ENCODE assay signal across 1 cellular context in the genomic region with DNA sequence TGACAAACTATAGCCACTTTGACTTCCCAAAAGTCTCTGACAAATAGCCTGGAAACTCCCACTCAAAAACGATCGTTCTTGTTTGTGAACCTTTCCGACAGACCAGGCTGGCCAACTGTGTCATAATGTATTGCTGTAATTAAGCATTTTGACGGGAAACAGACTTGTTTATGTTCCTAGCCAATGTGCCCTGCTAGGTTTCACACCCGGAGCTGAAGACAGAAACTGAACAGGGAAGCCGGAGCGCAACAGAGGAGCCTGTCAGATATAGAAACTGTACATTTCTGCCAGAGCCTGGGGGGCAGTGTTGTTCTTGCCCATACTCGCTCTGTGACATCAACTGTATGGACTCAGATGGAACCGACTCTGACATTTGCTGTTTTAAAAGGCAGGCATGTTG.
TF ChIP-seq lines count a peak whose summit lies in the region.

No MANE protein-coding gene starts in this region.

TF ChIP-seq in GM23338, 12 proteins besides CTCF, POLR2A, EP300 and RAD21 (continued from another document):
- TF ChIP-seq, protein P1, sequence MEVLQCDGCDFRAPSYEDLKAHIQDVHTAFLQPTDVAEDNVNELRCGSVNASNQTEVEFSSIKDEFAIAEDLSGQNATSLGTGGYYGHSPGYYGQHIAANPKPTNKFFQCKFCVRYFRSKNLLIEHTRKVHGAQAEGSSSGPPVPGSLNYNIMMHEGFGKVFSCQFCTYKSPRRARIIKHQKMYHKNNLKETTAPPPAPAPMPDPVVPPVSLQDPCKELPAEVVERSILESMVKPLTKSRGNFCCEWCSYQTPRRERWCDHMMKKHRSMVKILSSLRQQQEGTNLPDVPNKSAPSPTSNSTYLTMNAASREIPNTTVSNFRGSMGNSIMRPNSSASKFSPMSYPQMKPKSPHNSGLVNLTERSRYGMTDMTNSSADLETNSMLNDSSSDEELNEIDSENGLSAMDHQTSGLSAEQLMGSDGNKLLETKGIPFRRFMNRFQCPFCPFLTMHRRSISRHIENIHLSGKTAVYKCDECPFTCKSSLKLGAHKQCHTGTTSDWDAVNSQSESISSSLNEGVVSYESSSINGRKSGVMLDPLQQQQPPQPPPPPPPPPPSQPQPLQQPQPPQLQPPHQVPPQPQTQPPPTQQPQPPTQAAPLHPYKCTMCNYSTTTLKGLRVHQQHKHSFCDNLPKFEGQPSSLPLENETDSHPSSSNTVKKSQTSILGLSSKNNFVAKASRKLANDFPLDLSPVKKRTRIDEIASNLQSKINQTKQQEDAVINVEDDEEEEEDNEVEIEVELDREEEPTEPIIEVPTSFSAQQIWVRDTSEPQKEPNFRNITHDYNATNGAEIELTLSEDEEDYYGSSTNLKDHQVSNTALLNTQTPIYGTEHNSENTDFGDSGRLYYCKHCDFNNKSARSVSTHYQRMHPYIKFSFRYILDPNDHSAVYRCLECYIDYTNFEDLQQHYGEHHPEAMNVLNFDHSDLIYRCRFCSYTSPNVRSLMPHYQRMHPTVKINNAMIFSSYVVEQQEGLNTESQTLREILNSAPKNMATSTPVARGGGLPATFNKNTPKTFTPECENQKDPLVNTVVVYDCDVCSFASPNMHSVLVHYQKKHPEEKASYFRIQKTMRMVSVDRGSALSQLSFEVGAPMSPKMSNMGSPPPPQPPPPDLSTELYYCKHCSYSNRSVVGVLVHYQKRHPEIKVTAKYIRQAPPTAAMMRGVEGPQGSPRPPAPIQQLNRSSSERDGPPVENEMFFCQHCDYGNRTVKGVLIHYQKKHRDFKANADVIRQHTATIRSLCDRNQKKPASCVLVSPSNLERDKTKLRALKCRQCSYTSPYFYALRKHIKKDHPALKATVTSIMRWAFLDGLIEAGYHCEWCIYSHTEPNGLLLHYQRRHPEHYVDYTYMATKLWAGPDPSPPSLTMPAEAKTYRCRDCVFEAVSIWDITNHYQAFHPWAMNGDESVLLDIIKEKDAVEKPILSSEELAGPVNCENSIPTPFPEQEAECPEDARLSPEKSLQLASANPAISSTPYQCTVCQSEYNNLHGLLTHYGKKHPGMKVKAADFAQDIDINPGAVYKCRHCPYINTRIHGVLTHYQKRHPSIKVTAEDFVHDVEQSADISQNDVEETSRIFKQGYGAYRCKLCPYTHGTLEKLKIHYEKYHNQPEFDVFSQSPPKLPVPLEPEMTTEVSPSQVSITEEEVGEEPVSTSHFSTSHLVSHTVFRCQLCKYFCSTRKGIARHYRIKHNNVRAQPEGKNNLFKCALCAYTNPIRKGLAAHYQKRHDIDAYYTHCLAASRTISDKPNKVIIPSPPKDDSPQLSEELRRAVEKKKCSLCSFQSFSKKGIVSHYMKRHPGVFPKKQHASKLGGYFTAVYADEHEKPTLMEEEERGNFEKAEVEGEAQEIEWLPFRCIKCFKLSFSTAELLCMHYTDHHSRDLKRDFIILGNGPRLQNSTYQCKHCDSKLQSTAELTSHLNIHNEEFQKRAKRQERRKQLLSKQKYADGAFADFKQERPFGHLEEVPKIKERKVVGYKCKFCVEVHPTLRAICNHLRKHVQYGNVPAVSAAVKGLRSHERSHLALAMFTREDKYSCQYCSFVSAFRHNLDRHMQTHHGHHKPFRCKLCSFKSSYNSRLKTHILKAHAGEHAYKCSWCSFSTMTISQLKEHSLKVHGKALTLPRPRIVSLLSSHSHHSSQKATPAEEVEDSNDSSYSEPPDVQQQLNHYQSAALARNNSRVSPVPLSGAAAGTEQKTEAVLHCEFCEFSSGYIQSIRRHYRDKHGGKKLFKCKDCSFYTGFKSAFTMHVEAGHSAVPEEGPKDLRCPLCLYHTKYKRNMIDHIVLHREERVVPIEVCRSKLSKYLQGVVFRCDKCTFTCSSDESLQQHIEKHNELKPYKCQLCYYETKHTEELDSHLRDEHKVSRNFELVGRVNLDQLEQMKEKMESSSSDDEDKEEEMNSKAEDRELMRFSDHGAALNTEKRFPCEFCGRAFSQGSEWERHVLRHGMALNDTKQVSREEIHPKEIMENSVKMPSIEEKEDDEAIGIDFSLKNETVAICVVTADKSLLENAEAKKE (CRISPR knock-in tag; IDR thresholded peaks at IDR 0.05) = no peak
- TF ChIP-seq EZH2phosphoT487 (IDR thresholded peaks at IDR 0.05; ENCODE audit: unreplicated experiment) (no peak), STAT1 (IDR thresholded peaks at IDR 0.05; ENCODE audit: unreplicated experiment) (no peak), CREB1 (CRISPR knock-in tag; IDR thresholded peaks at IDR 0.05; ENCODE audit: low read depth) (no peak), NANOG (IDR thresholded peaks at IDR 0.05; ENCODE audit: borderline replicate concordance) (no peak)
TF ChIP-seq in GM23338: peak in this region for 0.
